ENCODE assay signal across 8 cellular contexts in genomic region chr10:3068201-3068967, GRCh38. TPM values are rescaled to one million over a fixed set of nuclear protein-coding genes. Genes with fewer than 3 reads are reported as not detected.
DNase-seq lines count a peak whose midpoint lies in the region; TF ChIP-seq lines count a peak whose summit lies in the region.

No MANE protein-coding gene starts in this region.

- peak overlapping the region; percentile 74 for H2AFZ ChIP-seq in GM23248

- peak overlapping the region; percentile 77 for H3K4me2 ChIP-seq in GM23248 (ENCODE audit: unreplicated experiment)

- 1 to 2% methylated on average over 65 to 84 of the region's 86 CpGs for WGBS in GM23248 (ENCODE audit: low coverage in 1 of 2, low lambda C conversion rate in 2 of 2, missing lambda C conversion rate in 2 of 2), 2 experiments

- 0 out of 2 replicates have a peak, but pooled peaks cover 6% of the 10 kb centered on the region for H4K20me1 ChIP-seq in GM23248 (ENCODE audit: insufficient read depth)

- peak; percentile 12 for TF ChIP-seq CTCF in GM06990 (IDR thresholded peaks at IDR 0.05; ENCODE audit: insufficient read depth, low read length, poor library complexity, severe bottlenecking)

- H3K9ac ChIP-seq in GM23248 = peak overlapping the region; percentile 81

- peak overlapping the region; percentile 30 for H3K27ac ChIP-seq in GM23248

- H3F3A ChIP-seq in GM23248 (ENCODE audit: insufficient read depth) = peaks cover 4% of the 10 kb centered on the region; the same call in 1 of the 2 replicates

- in situ Hi-C loops in GM23248 (cut with MboI) = no loop called here

- no peaks in the 10 kb centered on the region for H3K9me2 ChIP-seq in GM23248 (ENCODE audit: insufficient read depth)

- H3K9me3 ChIP-seq in GM23248 (ENCODE audit: low read depth) = no peaks in the 10 kb centered on the region
- H3K9me3 ChIP-seq in MG63 = no peaks in the 10 kb centered on the region

- H3K4me3 ChIP-seq in GM06990 (replicated peaks; ENCODE audit: low read depth, low read length) (peak overlapping the region; percentile 94), GM23248 (peak overlapping the region; percentile 83), MG63 (peak overlapping the region; percentile 92)

- peaks cover 4% of the 10 kb centered on the region for H3K36me3 ChIP-seq in GM06990 (ENCODE audit: control insufficient read depth, insufficient read depth, low read length)
- H3K36me3 ChIP-seq in GM23248 (ENCODE audit: low read depth) = peaks cover 6% of the 10 kb centered on the region; the same call in 1 of the 2 replicates
- peaks cover 34% of the 10 kb centered on the region for H3K36me3 ChIP-seq in MG63

- DNase-seq in GM06990 (ENCODE audit: extremely low read depth, insufficient read length) (peak; percentile 77), GM23248 (peak; percentile 80), MG63 (peak; percentile 65), cerebellum (ENCODE audit: low spot score) (peak; percentile 60), left kidney (ENCODE audit: low read depth, low spot score) (peak; percentile 81), DMS153 (lab: John Stamatoyannopoulos, UW) (no peak)
- DNase-seq in activated CD4-positive, CD25-positive, alpha-beta regulatory T cell treated with anti-CD3 and anti-CD28 coated beads, Interleukin-2, amount 50 U/mL, for 72 hours = peak; percentile 62
- DNase-seq in stimulated activated CD4-positive, alpha-beta T cell treated with anti-CD3 and anti-CD28 coated beads, Interleukin-2, amount 100 ng/mL, for 4 hours (ENCODE audit: low read depth) = peak; percentile 60

- peaks cover 17% of the 10 kb centered on the region; the same call in 1 of the 2 replicates for H3K4me1 ChIP-seq in GM23248 (ENCODE audit: insufficient read depth)

- H3K79me2 ChIP-seq in GM23248 (ENCODE audit: insufficient read depth) = peaks cover 48% of the 10 kb centered on the region

- H3K27me3 ChIP-seq in GM06990 (replicated peaks; ENCODE audit: control insufficient read depth, insufficient read depth, low read length) (no peaks in the 10 kb centered on the region; the same call in 1 of the 2 replicates), GM23248 (replicated peaks; ENCODE audit: insufficient read depth) (no peaks in the 10 kb centered on the region), MG63 (no peaks in the 10 kb centered on the region)

RNA-seq across cellular contexts. Expression of gene PFKP, which starts 1.0 kb away (rescaled TPM):
- 137 and 159 TPM in 2 replicates for total RNA-seq in GM23248 (2014; rRNA removed; shearing (Covaris generic))
- polyA plus RNA-seq in GM23248 (2016; fragmentation: Nextera tagmentation; extraction: Ambion mirVana) = 133 TPM in 2 replicates
- total RNA-seq in MG63 (2014; rRNA removed; shearing (Covaris generic); ENCODE audit: low replicate concordance) = 121 and 183 TPM in 2 replicates
- 37.7 TPM for total RNA-seq in cerebellum
